ENCODE assay signal across 8 cellular contexts in genomic region chr5:121962347-121962670, GRCh38. TPM values are rescaled to one million over a fixed set of nuclear protein-coding genes. Genes with fewer than 3 reads are reported as not detected.
A peak's percentile ranks its signal among the peaks of the same experiment; 100 is the strongest.
DNase-seq lines count a peak whose midpoint lies in the region; ATAC-seq and TF ChIP-seq lines count a peak whose summit lies in the region.

No MANE protein-coding gene starts in this region.

- H3K27ac ChIP-seq in lower lobe of right lung (peak overlapping the region; percentile 78), uterus (peak overlapping the region; percentile 63 to 67)

- no peak for TF ChIP-seq POLR2A in uterus (IDR thresholded peaks at IDR 0.05)

- H3K4me3 ChIP-seq in lower lobe of right lung (peak overlapping the region; percentile 80), uterus (peak overlapping the region; percentile 67 to 75)

- POLR2A ChIA-PET in activated naive CD8-positive, alpha-beta T cell treated with anti-CD3 and anti-CD28 coated beads, Interleukin-2, amount 10 ng/mL, durations not matched to agents 7 days and 5 days (lab: Charles Lee), result interaction anchor here (1.0 kb wide), 1 partner anchor 115 kb away, joined by 3 read pairs; no protein-coding TSS in a partner anchor

- H3K4me1 Mint-ChIP-seq in CD14-positive monocyte, result peaks cover 27% of the 10 kb centered on the region
- H3K4me1 Mint-ChIP-seq in activated naive CD8-positive, alpha-beta T cell treated with anti-CD3 and anti-CD28 coated beads, Interleukin-2, amount 10 ng/mL, durations not matched to agents 7 days and 5 days, result peaks cover 19% of the 10 kb centered on the region

- H3K36me3 Mint-ChIP-seq in CD14-positive monocyte, result peaks cover 4 to 6% of the 10 kb centered on the region in 2 donors
- H3K36me3 Mint-ChIP-seq in activated naive CD8-positive, alpha-beta T cell treated with anti-CD3 and anti-CD28 coated beads, Interleukin-2, amount 10 ng/mL, durations not matched to agents 7 days and 5 days, result peaks cover 14% of the 10 kb centered on the region

- no peak for TF ChIP-seq CTCF in CD14-positive monocyte (IDR thresholded peaks at IDR 0.05)
- no peak for TF ChIP-seq CTCF in lower lobe of right lung (IDR thresholded peaks at IDR 0.05)
- TF ChIP-seq CTCF in uterus (IDR thresholded peaks at IDR 0.05), result no peak

- intact Hi-C loops in CD14-positive monocyte (cut with micrococcal nuclease) (no loop called here), lower lobe of right lung (cut with DNase I) (loop anchor here (10.0 kb wide), 1 partner anchor 142 kb away; no protein-coding TSS in a partner anchor), uterus (cut with DNase I; ENCODE audit: low total_unique reads) (no loop called here)

- H3K4me1 ChIP-seq in lower lobe of right lung (peaks cover 12% of the 10 kb centered on the region), uterus (no peaks in the 10 kb centered on the region)

- H3K27me3 ChIP-seq in lower lobe of right lung (ENCODE audit: low read depth) (no peaks in the 10 kb centered on the region), uterus (no peaks in the 10 kb centered on the region)

- H3K4me3 Mint-ChIP-seq in CD14-positive monocyte, result peak overlapping the region; percentile 98
- peak overlapping the region; percentile 99 for H3K4me3 Mint-ChIP-seq in activated naive CD8-positive, alpha-beta T cell treated with anti-CD3 and anti-CD28 coated beads, Interleukin-2, amount 10 ng/mL, durations not matched to agents 7 days and 5 days

- ATAC-seq in GM19372 (IDR thresholded peaks at IDR 0.05; ENCODE audit: low read depth, unreplicated experiment) (peak; percentile 34), HG03432 (IDR thresholded peaks at IDR 0.05; ENCODE audit: unreplicated experiment) (peak; percentile 52), lower lobe of right lung (peak in 1 of 2 donors; percentile 5)
- peak; percentile 16 for ATAC-seq in activated naive CD8-positive, alpha-beta T cell treated with anti-CD3 and anti-CD28 coated beads, Interleukin-2, amount 10 ng/mL, durations not matched to agents 7 days and 5 days (ENCODE audit: low read depth)

- H3K9me3 Mint-ChIP-seq in CD14-positive monocyte, result peaks cover 0 to 7% (median 0%) of the 10 kb centered on the region in 7 donors
- H3K9me3 Mint-ChIP-seq in activated naive CD8-positive, alpha-beta T cell treated with anti-CD3 and anti-CD28 coated beads, Interleukin-2, amount 10 ng/mL, durations not matched to agents 7 days and 5 days, result peaks cover 1% of the 10 kb centered on the region

- H3K27ac Mint-ChIP-seq in CD14-positive monocyte, result peak overlapping the region; percentile 93 to 97 (median 96)
- H3K27ac Mint-ChIP-seq in activated naive CD8-positive, alpha-beta T cell treated with anti-CD3 and anti-CD28 coated beads, Interleukin-2, amount 10 ng/mL, durations not matched to agents 7 days and 5 days, result peak overlapping the region; percentile 95

- H3K36me3 ChIP-seq in lower lobe of right lung (no peaks in the 10 kb centered on the region), uterus (no peaks in the 10 kb centered on the region)

- DNase-seq in CD14-positive monocyte (ENCODE audit: low spot score), result no peak
- no peak for DNase-seq in activated naive CD8-positive, alpha-beta T cell treated with anti-CD3 and anti-CD28 coated beads, Interleukin-2, amount 10 ng/mL, durations not matched to agents 7 days and 5 days
- no peak for DNase-seq in lower lobe of right lung
- no peak for DNase-seq in uterus
- DNase-seq in NCI-H2081 treated with DMSO at 0.1 percent for 48 hours (lab: John Stamatoyannopoulos, UW), result no peak
- DNase-seq in NCI-H1417 (lab: John Stamatoyannopoulos, UW), result no peak

- peaks cover 0 to 7% (median 4%) of the 10 kb centered on the region in 3 donors for H3K27me3 Mint-ChIP-seq in CD14-positive monocyte (ENCODE audit: low read depth in 3 of 3)
- peaks cover 5% of the 10 kb centered on the region for H3K27me3 Mint-ChIP-seq in activated naive CD8-positive, alpha-beta T cell treated with anti-CD3 and anti-CD28 coated beads, Interleukin-2, amount 10 ng/mL, durations not matched to agents 7 days and 5 days

- H3K9me3 ChIP-seq in lower lobe of right lung (no peaks in the 10 kb centered on the region), uterus (no peaks in the 10 kb centered on the region)

RNA-seq across cellular contexts. Expression of gene SRFBP1, which starts 0.5 kb away (rescaled TPM):
- polyA plus RNA-seq in CD14-positive monocyte, result 1 to 10 TPM; 5.3 to 6.2 TPM
- 10 to 100 TPM in 1 of 2 experiments, 1 to 10 TPM in 1; 8.9 to 11.2 TPM for total RNA-seq in activated naive CD8-positive, alpha-beta T cell treated with anti-CD3 and anti-CD28 coated beads, Interleukin-2, amount 10 ng/mL, durations not matched to agents 7 days and 5 days
- total RNA-seq in lower lobe of right lung (13.8 TPM), uterus (10 to 100 TPM in 2 of 4 donors, 1 to 10 TPM in 2; 2.9 to 32.7 (median 11.9) TPM)
